Comparison of ENCODE assay signal across 22 cellular contexts in the genomic region with DNA sequence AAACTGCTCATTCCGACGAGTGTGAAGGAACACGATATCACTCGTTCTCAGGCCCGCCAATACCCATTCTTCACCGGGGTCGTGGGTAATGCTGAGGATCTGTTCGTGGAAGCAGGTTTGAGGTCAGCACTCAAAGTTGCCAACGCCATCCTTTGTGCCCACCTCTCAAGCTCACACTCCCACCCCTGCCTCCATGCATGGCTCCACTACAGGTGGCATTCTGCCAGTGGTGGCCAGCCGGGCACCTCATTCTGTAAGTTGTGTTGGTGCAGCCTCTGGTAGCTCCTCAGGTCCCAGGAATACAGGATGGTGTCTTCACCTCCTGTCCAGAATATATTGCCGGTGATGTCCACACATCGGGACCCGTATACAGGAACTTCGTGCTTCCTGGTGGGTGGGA. TPM values are rescaled to one million over a fixed set of nuclear protein-coding genes. Genes with fewer than 3 reads are reported as not detected.
DNase-seq lines count a peak whose midpoint lies in the region; ATAC-seq, FAIRE-seq and TF ChIP-seq lines count a peak whose summit lies in the region.
"Had no signal": no experiment of that assay in that cellular context is flagged by ENCODE, and none has a peak within 500 bp of the region (broad histone marks: within the 10 kb centered on the region; RNA-seq: fewer than 3 reads in every experiment).

No MANE protein-coding gene starts in this region.

- H3K4me3 ChIP-seq in sigmoid colon (no peak overlapping the region), thoracic aorta (no peak overlapping the region), small intestine (ENCODE audit: low read depth in 1 of 2, low read length in 2 of 2) (no peak overlapping the region)
- H3K4me3 ChIP-seq: BLaER1, GM12878, GM23248 had no signal

- no peak for TF ChIP-seq CTCF in sigmoid colon (IDR thresholded peaks at IDR 0.05)
- no peak for TF ChIP-seq CTCF in thoracic aorta (IDR thresholded peaks at IDR 0.05)

- intact Hi-C loops in sigmoid colon (cut with DNase I): no loop called here

- ATAC-seq in thoracic aorta (ENCODE audit: insufficient number of reproducible peaks, low FRiP score, low read depth) (peak; percentile 39), HG03095 (IDR thresholded peaks at IDR 0.05; ENCODE audit: unreplicated experiment) (no peak)
- ATAC-seq: CD8-positive, alpha-beta T cell; GM12878 had no signal

- DNase-seq in mesenteric fat pad (ENCODE audit: low spot score): peak; percentile 71
- DNase-seq in sigmoid colon: peak; percentile 58
- DNase-seq in thoracic aorta (ENCODE audit: low spot score): no peak
- no peak for DNase-seq in small intestine
- no peak for DNase-seq in NCI-H2081 treated with DMSO at 0.1 percent for 48 hours (lab: John Stamatoyannopoulos, UW)
- DNase-seq: Caco-2; CD4-positive, CD25-positive, alpha-beta regulatory T cell; CD8-positive, alpha-beta T cell; DMS153; DND-41; GM23248; H7; HCEC 1CT had no signal

- no peak for TF ChIP-seq EP300 in sigmoid colon (IDR thresholded peaks at IDR 0.05)

- no peaks in the 10 kb centered on the region for H3K4me1 ChIP-seq in sigmoid colon
- H3K4me1 ChIP-seq in thoracic aorta (ENCODE audit: control insufficient read depth in 1 of 2, low read depth in 2 of 2): no peaks in the 10 kb centered on the region
- no peaks in the 10 kb centered on the region for H3K4me1 ChIP-seq in small intestine (ENCODE audit: control insufficient read depth in 2 of 2, insufficient read depth in 1 of 2, low read depth in 1 of 2, low read length in 1 of 2)
- H3K4me1 ChIP-seq: BLaER1, Caco-2 had no signal

- H3K36me3 ChIP-seq in sigmoid colon (no peaks in the 10 kb centered on the region), thoracic aorta (no peaks in the 10 kb centered on the region), small intestine (ENCODE audit: control insufficient read depth in 2 of 2, insufficient read depth in 2 of 2, low read length in 2 of 2) (no peaks in the 10 kb centered on the region)
- H3K36me3 ChIP-seq: BLaER1 had no signal

- 87 to 89% methylated on average over 14 of the region's 14 CpGs for WGBS in sigmoid colon, 2 donors
- 87 to 89% (median 88%) methylated on average over 14 of the region's 14 CpGs for WGBS in small intestine, 3 donors

- H3K27me3 ChIP-seq in sigmoid colon: peaks cover 0 to 23% (median 1%) of the 10 kb centered on the region in 3 donors
- no peaks in the 10 kb centered on the region for H3K27me3 ChIP-seq in thoracic aorta (replicated peaks; ENCODE audit: insufficient read depth)
- peaks cover under 1 to 9% of the 10 kb centered on the region in 2 donors for H3K27me3 ChIP-seq in small intestine (ENCODE audit: control insufficient read depth in 2 of 2, insufficient read depth in 2 of 2, low read length in 2 of 2)

- no peaks in the 10 kb centered on the region for H3K9me3 ChIP-seq in sigmoid colon
- H3K9me3 ChIP-seq in thoracic aorta: no peaks in the 10 kb centered on the region
- H3K9me3 ChIP-seq in small intestine (ENCODE audit: control insufficient read depth, low read depth): no peaks in the 10 kb centered on the region

- H3K27ac ChIP-seq in sigmoid colon (no peak overlapping the region), thoracic aorta (no peak overlapping the region), small intestine (ENCODE audit: low read depth in 1 of 2, low read length in 1 of 2) (no peak overlapping the region)
- H3K27ac ChIP-seq: BLaER1, C4-2B, GM23248 had no signal

- no peak for FAIRE-seq in small intestine (lab: Jason Lieb, UNC)
- FAIRE-seq: G401.6, GM12878, GM19239, H1 had no signal

- TF ChIP-seq POLR2A in sigmoid colon (IDR thresholded peaks at IDR 0.05): no peak

RNA-seq across cellular contexts. Expression of a gene that starts 10.7 kb away (rescaled TPM):
- total RNA-seq in mesenteric fat pad (not detected), sigmoid colon (not detected), thoracic aorta (not detected)
- polyA plus RNA-seq in sigmoid colon (not detected), small intestine (not detected)
- total RNA-seq: A172; A673; Caco-2; CD4-positive, CD25-positive, alpha-beta regulatory T cell; CD8-positive, alpha-beta T cell; GM12878; GM23248; H1; H7 had no signal
- polyA plus RNA-seq: CD4-positive, CD25-positive, alpha-beta regulatory T cell; GM12878; GM23248 had no signal

RNA-seq across cellular contexts. Expression of a gene that starts 30.9 kb away (rescaled TPM):
- total RNA-seq in mesenteric fat pad (10.9 TPM), sigmoid colon (10 to 100 TPM in 1 of 4 donors, 1 to 10 TPM in 3; 3.9 to 11.6 (median 7.5) TPM), thoracic aorta (10 to 100 TPM in 1 of 2 donors, 1 to 10 TPM in 1; 3.9 to 10.1 TPM)
- polyA plus RNA-seq in sigmoid colon (1 to 10 TPM; 3.0 to 5.4 (median 5.3) TPM), small intestine (1 to 10 TPM; 3.5 to 5.1 (median 4.7) TPM)

RNA-seq across cellular contexts. Expression of a gene that starts 57.9 kb away (rescaled TPM):
- total RNA-seq in mesenteric fat pad (6.7 TPM), sigmoid colon (1 to 10 TPM; 5.2 to 7.4 (median 6.0) TPM), thoracic aorta (1 to 10 TPM; 3.7 to 9.0 TPM)
- polyA plus RNA-seq in sigmoid colon (1 to 10 TPM; 2.3 to 2.4 (median 2.4) TPM), small intestine (1 to 10 TPM; 1.3 to 1.9 (median 1.8) TPM)

Comparison
In these comparisons a context has a peak if more than half of its experiments do, and no peak if none do; other contexts are left out.
1. DNase-seq: peak in mesenteric fat pad (single experiment) and sigmoid colon (single experiment); none in thoracic aorta (single experiment), small intestine (single experiment) and NCI-H2081 treated with DMSO at 0.1 percent for 48 hours (single experiment).